12 cellular contexts compared by ENCODE assay signal in the genomic region with DNA sequence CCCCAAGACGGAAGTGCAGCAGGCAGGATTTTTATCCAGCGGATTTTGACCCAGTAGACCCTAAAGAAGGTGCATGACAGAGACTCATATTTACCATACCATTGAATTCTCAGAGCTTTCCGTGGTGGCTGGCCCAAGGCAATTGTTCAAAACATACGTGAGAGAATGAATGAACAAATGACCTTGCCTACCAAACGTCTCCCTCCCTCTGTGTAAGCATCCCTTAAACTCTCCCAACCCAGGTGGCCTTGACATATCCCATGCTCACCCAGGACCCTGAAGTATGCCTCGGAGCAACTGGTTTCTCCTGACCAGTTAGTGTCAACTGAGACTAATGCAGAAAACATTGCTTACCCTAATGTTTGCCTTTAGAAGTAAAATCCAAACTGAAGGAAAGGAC.
DNase-seq lines count a peak whose midpoint lies in the region; ATAC-seq and TF ChIP-seq lines count a peak whose summit lies in the region.
"Had no signal": no experiment of that assay in that cellular context is flagged by ENCODE, and none has a peak within 500 bp of the region (broad histone marks: within the 10 kb centered on the region; RNA-seq: fewer than 3 reads in every experiment).

No MANE protein-coding gene starts in this region.

- peak overlapping the region; percentile 90 for H3K4me3 Mint-ChIP-seq in Caco-2 (ENCODE audit: unreplicated experiment)
- peak overlapping the region; percentile 83 for H3K4me3 Mint-ChIP-seq in osteocyte (ENCODE audit: unreplicated experiment)

- DNase-seq in Caco-2 (no peak), OCI-LY7 (ENCODE audit: low spot score) (no peak), esophagus squamous epithelium (lab: John Stamatoyannopoulos, UW) (no peak), osteocyte (ENCODE audit: extremely low spot score, unreplicated experiment) (no peak), vagina (ENCODE audit: extremely low spot score in 2 of 2) (no peak), GM10266 (ENCODE audit: extremely low spot score) (no peak), NCI-H1436 (lab: John Stamatoyannopoulos, UW) (no peak)
- DNase-seq: head of caudate nucleus, NCI-H1694 had no signal

- peaks cover 46% of the 10 kb centered on the region for H3K4me1 ChIP-seq in Caco-2
- peaks cover 21% of the 10 kb centered on the region for H3K4me1 ChIP-seq in OCI-LY7 (ENCODE audit: insufficient read depth, low read length, poor library complexity, severe bottlenecking)
- H3K4me1 ChIP-seq in esophagus squamous epithelium = peaks cover 6 to 64% (median 21%) of the 10 kb centered on the region in 3 donors
- H3K4me1 ChIP-seq in vagina = peaks cover 23% of the 10 kb centered on the region

- H3K4me3 ChIP-seq in Caco-2 (ENCODE audit: low read depth, low read length) = no peak overlapping the region
- H3K4me3 ChIP-seq in OCI-LY7 (ENCODE audit: low read depth, low read length, poor library complexity, severe bottlenecking) = peak overlapping the region; percentile 48
- no peak overlapping the region for H3K4me3 ChIP-seq in esophagus squamous epithelium
- H3K4me3 ChIP-seq in vagina = no peak overlapping the region

- H3K79me2 ChIP-seq in OCI-LY7 (ENCODE audit: insufficient read depth, low read depth, low read length) = no peaks in the 10 kb centered on the region

- 60% methylated on average over 4 to 6 of the region's 6 CpGs for WGBS in esophagus squamous epithelium, 2 donors

- no peak overlapping the region for H3K27ac ChIP-seq in OCI-LY7 (ENCODE audit: low read depth, low read length, poor library complexity, severe bottlenecking)
- H3K27ac ChIP-seq in esophagus squamous epithelium = peak overlapping the region in 3 of 4 donors; percentile 7 to 79 (median 77)
- H3K27ac ChIP-seq in vagina = no peak overlapping the region

- H3K36me3 Mint-ChIP-seq in Caco-2 (ENCODE audit: insufficient read depth, unreplicated experiment) (peaks cover 35% of the 10 kb centered on the region), osteocyte (ENCODE audit: unreplicated experiment) (peaks cover 3% of the 10 kb centered on the region)
- H3K36me3 Mint-ChIP-seq: stimulated activated effector memory CD8-positive, alpha-beta T cell treated with anti-CD3 and anti-CD28 coated beads, Interleukin-12 subunit alpha, Interleukin-12 subunit beta, amount 100 ng/mL, for 72 hours had no signal

- H3K27me3 ChIP-seq in Caco-2 (replicated peaks; ENCODE audit: control insufficient read depth, insufficient read depth, low read length) = no peaks in the 10 kb centered on the region
- H3K27me3 ChIP-seq in esophagus squamous epithelium = no peaks in the 10 kb centered on the region
- no peaks in the 10 kb centered on the region for H3K27me3 ChIP-seq in vagina

- no peak for TF ChIP-seq POLR2A in esophagus squamous epithelium (IDR thresholded peaks at IDR 0.05)
- no peak for TF ChIP-seq POLR2A in vagina (IDR thresholded peaks at IDR 0.05)

- H3K27me3 Mint-ChIP-seq in Caco-2 (ENCODE audit: insufficient read depth, unreplicated experiment) = no peaks in the 10 kb centered on the region
- H3K27me3 Mint-ChIP-seq in osteocyte (ENCODE audit: unreplicated experiment) = no peaks in the 10 kb centered on the region

- no TSS peak for BruUV-seq in Caco-2 (replicated peaks; lab: Mats Ljungman, UMichigan)
- no TSS peak for BruUV-seq in OCI-LY7 (replicated peaks; lab: Mats Ljungman, UMichigan)

- peak overlapping the region; percentile 55; the same call in 1 of the 2 replicates for H3K4me2 ChIP-seq in OCI-LY7 (ENCODE audit: low read length)

- intact Hi-C loops in Caco-2 (cut with micrococcal nuclease; ENCODE audit: unreplicated experiment) (loop anchor here (5.0 kb wide), 1 partner anchor 58 kb away; no protein-coding TSS in a partner anchor), OCI-LY7 (cut with micrococcal nuclease; ENCODE audit: unreplicated experiment) (no loop called here), esophagus squamous epithelium (cut with DNase I) (no loop called here), vagina (cut with DNase I) (no loop called here)

- peaks cover 62% of the 10 kb centered on the region for H3K4me1 Mint-ChIP-seq in Caco-2 (ENCODE audit: low read depth, unreplicated experiment)
- H3K4me1 Mint-ChIP-seq in osteocyte (ENCODE audit: unreplicated experiment) = peaks cover 60% of the 10 kb centered on the region

- ATAC-seq in HG03565 (IDR thresholded peaks at IDR 0.05; ENCODE audit: unreplicated experiment) = no peak
- ATAC-seq: stimulated activated effector memory CD8-positive, alpha-beta T cell treated with anti-CD3 and anti-CD28 coated beads, Interleukin-12 subunit alpha, Interleukin-12 subunit beta, amount 100 ng/mL, for 72 hours had no signal

- H3K9me2 ChIP-seq in OCI-LY7 (ENCODE audit: insufficient read depth, low read length) = no peaks in the 10 kb centered on the region

- H3K27ac Mint-ChIP-seq in Caco-2 (ENCODE audit: unreplicated experiment) (peak overlapping the region; percentile 93), osteocyte (ENCODE audit: unreplicated experiment) (peak overlapping the region; percentile 90)
- H3K27ac Mint-ChIP-seq: activated T-helper 2 cell treated with anti-CD3 and anti-CD28 coated beads, Interferon-gamma antibody, Interleukin-2, Interleukin-4, amounts not matched to agents 10 μg/mL and 5 μg/mL and 100 μg/mL, durations not matched to agents 14 hours and 24 hours and 36 hours; stimulated activated effector memory CD8-positive, alpha-beta T cell treated with anti-CD3 and anti-CD28 coated beads, Interleukin-12 subunit alpha, Interleukin-12 subunit beta, amount 100 ng/mL, for 72 hours had no signal

- POLR2A ChIA-PET in Caco-2 (lab: Charles Lee) = interaction anchor here (2.0 kb wide), 1 partner anchor 26 kb away, joined by 15 read pairs; no protein-coding TSS in a partner anchor
- POLR2A ChIA-PET in OCI-LY7 (lab: Charles Lee) = interaction anchor here (1.7 kb wide), 1 partner anchor 14 kb away, joined by 6 read pairs; no protein-coding TSS in a partner anchor

- H3K9me3 ChIP-seq in Caco-2 (peaks cover 15% of the 10 kb centered on the region), OCI-LY7 (ENCODE audit: low read length) (0 out of 2 replicates have a peak, but pooled peaks cover 4% of the 10 kb centered on the region), esophagus squamous epithelium (no peaks in the 10 kb centered on the region), vagina (no peaks in the 10 kb centered on the region)

- CTCF ChIA-PET in Caco-2 (lab: Charles Lee) = no interaction called here
- CTCF ChIA-PET in OCI-LY7 (lab: Charles Lee; ENCODE audit: unreplicated experiment) = no interaction called here

- peak overlapping the region; percentile 43; the same call in 1 of the 2 replicates for H2AFZ ChIP-seq in OCI-LY7 (ENCODE audit: low read length)

- H3K9me3 Mint-ChIP-seq in Caco-2 (ENCODE audit: unreplicated experiment) (no peaks in the 10 kb centered on the region), osteocyte (ENCODE audit: unreplicated experiment) (no peaks in the 10 kb centered on the region)
- H3K9me3 Mint-ChIP-seq: activated T-helper 2 cell treated with anti-CD3 and anti-CD28 coated beads, Interferon-gamma antibody, Interleukin-2, Interleukin-4, amounts not matched to agents 10 μg/mL and 5 μg/mL and 100 μg/mL, durations not matched to agents 14 hours and 24 hours and 36 hours; stimulated activated effector memory CD8-positive, alpha-beta T cell treated with anti-CD3 and anti-CD28 coated beads, Interleukin-12 subunit alpha, Interleukin-12 subunit beta, amount 100 ng/mL, for 72 hours had no signal

- H3K36me3 ChIP-seq in Caco-2 (ENCODE audit: control insufficient read depth, insufficient read depth, low read length) (no peaks in the 10 kb centered on the region), OCI-LY7 (ENCODE audit: insufficient read depth, low read length) (no peaks in the 10 kb centered on the region), esophagus squamous epithelium (no peaks in the 10 kb centered on the region), vagina (no peaks in the 10 kb centered on the region)

- H4K20me1 ChIP-seq in OCI-LY7 (ENCODE audit: insufficient read depth, low read length) = no peaks in the 10 kb centered on the region

- TF ChIP-seq CTCF in Caco-2 (IDR thresholded peaks at IDR 0.05; ENCODE audit: insufficient read depth in 1 of 2, low read depth in 1 of 2, low read length in 1 of 2, severe bottlenecking in 1 of 2, unreplicated experiment in 1 of 2) (no peak), OCI-LY7 (conservative IDR thresholded peaks at IDR 0.05; ENCODE audit: low read length) (no peak), esophagus squamous epithelium (IDR thresholded peaks at IDR 0.05) (no peak), osteocyte (IDR thresholded peaks at IDR 0.05) (no peak), vagina (IDR thresholded peaks at IDR 0.05) (no peak), GM10266 (IDR thresholded peaks at IDR 0.05; ENCODE audit: control insufficient read depth, insufficient read depth, low read depth, missing control alignments) (no peak)

Comparison
In these comparisons a context has a peak if more than half of its experiments do, and no peak if none do; other contexts are left out.
1. H3K27ac ChIP-seq: peak in esophagus squamous epithelium (3 of 4); none in OCI-LY7 (single experiment) and vagina (single experiment).